21 cellular contexts compared by ENCODE assay signal in the genomic region with DNA sequence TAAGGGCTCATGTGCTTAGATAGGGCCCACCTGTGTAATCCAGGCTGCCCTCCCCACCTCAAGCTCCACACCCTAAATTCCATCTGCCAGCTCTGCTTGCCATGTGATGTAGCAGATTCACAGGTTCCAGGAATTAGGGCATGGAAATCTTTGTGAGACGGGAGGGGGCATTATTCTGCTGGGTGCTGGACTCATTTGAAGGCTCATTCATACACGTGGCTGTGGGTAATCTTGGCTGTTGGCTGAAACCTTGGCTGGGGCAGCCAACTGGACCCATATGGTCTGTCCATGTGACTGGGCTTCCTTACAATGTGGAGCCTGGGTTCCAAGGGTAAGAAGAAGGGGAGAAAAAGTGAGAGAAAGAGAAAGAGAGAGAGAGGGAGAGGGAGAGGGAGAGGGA.
"Had no signal": no experiment of that assay in that cellular context is flagged by ENCODE, and none has a peak within 500 bp of the region (broad histone marks: within the 10 kb centered on the region; RNA-seq: fewer than 3 reads in every experiment).

No MANE protein-coding gene starts in this region.

- H3K27ac Mint-ChIP-seq: immature natural killer cell; natural killer cell; neural progenitor cell; stimulated activated effector memory CD8-positive, alpha-beta T cell treated with anti-CD3 and anti-CD28 coated beads, Interleukin-12 subunit alpha, Interleukin-12 subunit beta, amount 100 ng/mL, for 72 hours; type B pancreatic cell had no signal

- H3K27ac ChIP-seq: gastrocnemius medialis, neural progenitor cell, ovary, suprapubic skin, thyroid gland had no signal

- DNase-seq: cortex of kidney; dorsolateral prefrontal cortex; effector memory CD4-positive, alpha-beta T cell; gastrocnemius medialis; immature natural killer cell; left colon; mucosa of descending colon; natural killer cell; nucleus accumbens; ovary; right cardiac atrium; stimulated activated CD4-positive, alpha-beta T cell treated with anti-CD3 and anti-CD28 coated beads, Interleukin-4, amount 100 ng/mL, for 1 hour; stimulated activated CD8-positive, alpha-beta memory T cell treated with anti-CD3 and anti-CD28 coated beads, Interleukin-4, amount 100 ng/mL, for 48 hours; stimulated activated naive CD8-positive, alpha-beta T cell treated with anti-CD3 and anti-CD28 coated beads, Interleukin-15, Interleukin-2, amounts not matched to agents 100 U/mL and 50 U/mL, for 24 hours; thyroid gland had no signal

- H3K9me3 Mint-ChIP-seq: natural killer cell; neural progenitor cell; stimulated activated effector memory CD8-positive, alpha-beta T cell treated with anti-CD3 and anti-CD28 coated beads, Interleukin-12 subunit alpha, Interleukin-12 subunit beta, amount 100 ng/mL, for 72 hours; type B pancreatic cell had no signal

- H3K4me3 Mint-ChIP-seq: immature natural killer cell; natural killer cell; neural progenitor cell; stimulated activated effector memory CD8-positive, alpha-beta T cell treated with anti-CD3 and anti-CD28 coated beads, Interleukin-12 subunit alpha, Interleukin-12 subunit beta, amount 100 ng/mL, for 72 hours; type B pancreatic cell had no signal

- H3K27me3 ChIP-seq: gastrocnemius medialis, neural progenitor cell, ovary, thyroid gland had no signal

- H3K36me3 ChIP-seq: gastrocnemius medialis, neural progenitor cell, ovary, suprapubic skin, thyroid gland had no signal

- H3K4me1 ChIP-seq: gastrocnemius medialis, neural progenitor cell, suprapubic skin, thyroid gland had no signal

- H3K9me3 ChIP-seq: gastrocnemius medialis, mucosa of descending colon, ovary, suprapubic skin, thyroid gland had no signal

- H3K36me3 Mint-ChIP-seq: immature natural killer cell; natural killer cell; neural progenitor cell; stimulated activated effector memory CD8-positive, alpha-beta T cell treated with anti-CD3 and anti-CD28 coated beads, Interleukin-12 subunit alpha, Interleukin-12 subunit beta, amount 100 ng/mL, for 72 hours; type B pancreatic cell had no signal

- H3K4me3 ChIP-seq: dorsolateral prefrontal cortex, gastrocnemius medialis, mucosa of descending colon, neural progenitor cell, ovary, smooth muscle cell, suprapubic skin, thyroid gland had no signal

- ATAC-seq: esophagus mucosa; gastrocnemius medialis; left colon; mucosa of descending colon; natural killer cell; right cardiac atrium; stimulated activated effector memory CD8-positive, alpha-beta T cell treated with anti-CD3 and anti-CD28 coated beads, Interleukin-12 subunit alpha, Interleukin-12 subunit beta, amount 100 ng/mL, for 72 hours; stimulated activated naive CD8-positive, alpha-beta T cell treated with anti-CD3 and anti-CD28 coated beads, Interleukin-15, Interleukin-2, amounts not matched to agents 100 U/mL and 50 U/mL, for 24 hours had no signal

- H3K4me1 Mint-ChIP-seq: immature natural killer cell; natural killer cell; stimulated activated effector memory CD8-positive, alpha-beta T cell treated with anti-CD3 and anti-CD28 coated beads, Interleukin-12 subunit alpha, Interleukin-12 subunit beta, amount 100 ng/mL, for 72 hours had no signal
